In genomic region chr1:60681095-60681860, GRCh38 we compare ENCODE assay signal across 28 cellular contexts.
"Had no signal": no experiment of that assay in that cellular context is flagged by ENCODE, and none has a peak within 500 bp of the region (broad histone marks: within the 10 kb centered on the region; RNA-seq: fewer than 3 reads in every experiment).

No MANE protein-coding gene starts in this region.

- H3K9me3 ChIP-seq: heart right ventricle, lower lobe of right lung, neutrophil, psoas muscle, right atrium auricular region, suprapubic skin, thoracic aorta, tibial artery, uterus had no signal

- H3K36me3 ChIP-seq: heart right ventricle, lower lobe of right lung, neural progenitor cell, neutrophil, right atrium auricular region, suprapubic skin, thoracic aorta, tibial artery, uterus had no signal

- H3K4me1 ChIP-seq: lower lobe of right lung, parathyroid adenoma, psoas muscle, right atrium auricular region, suprapubic skin, tibial artery, uterus had no signal

- H3K4me3 ChIP-seq: heart right ventricle, hepatocyte, lower lobe of right lung, neural progenitor cell, psoas muscle, right atrium auricular region, skin epidermis, suprapubic skin, thoracic aorta, tibial artery, uterus had no signal

- ATAC-seq: left lobe of liver; lower lobe of right lung; natural killer cell; psoas muscle; sciatic nerve; stimulated activated effector memory CD8-positive, alpha-beta T cell treated with anti-CD3 and anti-CD28 coated beads, Interleukin-12 subunit alpha, Interleukin-12 subunit beta, amount 100 ng/mL, for 72 hours had no signal

- H3K27ac ChIP-seq: heart right ventricle, hepatocyte, lower lobe of right lung, neural progenitor cell, neutrophil, parathyroid adenoma, psoas muscle, right atrium auricular region, skin epidermis, suprapubic skin, thoracic aorta, tibial artery, uterus had no signal

- H3K27me3 ChIP-seq: heart right ventricle, hepatocyte, neural progenitor cell, neutrophil, right atrium auricular region, suprapubic skin, tibial artery, uterus had no signal

- DNase-seq: heart right ventricle; islet precursor cell; lower lobe of right lung; mammary epithelial cell; mesenchymal stem cell; naive B cell; natural killer cell; nephron progenitor cell; occipital lobe; psoas muscle; stimulated activated CD4-positive, alpha-beta T cell treated with anti-CD3 and anti-CD28 coated beads, Interleukin-12 subunit alpha, Interleukin-12 subunit beta, amount 100 ng/mL, for 4 hours; stimulated activated CD4-positive, alpha-beta T cell treated with anti-CD3 and anti-CD28 coated beads, Interleukin-15, amount 100 ng/mL, for 24 hours; stimulated activated CD4-positive, alpha-beta T cell treated with anti-CD3 and anti-CD28 coated beads, Interleukin-2, amount 100 ng/mL, for 24 hours; stimulated activated CD4-positive, alpha-beta T cell treated with anti-CD3 and anti-CD28 coated beads, Interleukin-4, amount 100 ng/mL, for 1 hour; stimulated activated naive CD4-positive, alpha-beta T cell; tibial artery; uterus had no signal
